7 cellular contexts compared by ENCODE assay signal in the genomic region with DNA sequence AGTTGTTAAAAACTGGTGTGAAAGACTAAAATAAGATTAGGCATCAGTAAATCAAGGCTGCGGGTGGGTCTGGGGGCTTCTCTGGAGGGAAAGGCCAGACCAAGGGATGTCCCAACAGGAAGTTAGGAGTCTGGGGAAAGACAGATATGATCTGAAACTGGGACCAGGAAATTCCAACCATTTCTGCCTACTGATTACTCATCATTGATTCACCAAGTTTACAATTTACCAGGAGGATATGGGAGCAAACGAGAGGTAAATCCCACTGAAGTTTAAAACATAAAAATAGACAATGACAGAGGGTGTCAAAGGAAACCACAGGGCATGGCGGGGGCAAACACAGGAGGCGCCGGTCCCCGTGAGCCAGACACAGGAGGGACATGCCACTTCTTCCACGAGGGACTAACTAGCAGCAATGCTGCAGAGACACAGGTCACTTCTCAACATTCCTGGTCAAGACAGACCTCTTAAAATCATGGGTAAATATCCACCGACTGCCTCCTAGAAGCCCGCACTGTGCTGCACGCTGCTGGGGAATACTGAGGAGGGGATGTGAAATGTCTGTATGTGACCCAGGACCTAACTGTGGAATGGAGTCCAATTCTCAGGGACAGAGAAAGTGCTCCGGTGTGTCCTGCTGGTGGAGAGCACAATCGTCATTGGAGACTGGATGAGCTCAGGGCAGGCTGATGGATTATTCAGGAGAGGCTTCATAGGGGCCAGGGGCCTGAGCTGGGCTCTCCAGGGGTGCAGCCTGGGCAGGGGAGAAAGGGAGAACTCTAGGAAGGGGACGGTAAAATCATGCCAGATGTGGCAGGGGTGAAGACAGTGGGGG.
DNase-seq lines count a peak whose midpoint lies in the region; ATAC-seq and TF ChIP-seq lines count a peak whose summit lies in the region.

No MANE protein-coding gene starts in this region.

- no peak for TF ChIP-seq EP300 in stomach (IDR thresholded peaks at IDR 0.05)

- peak overlapping the region; percentile 16 for H3K27ac Mint-ChIP-seq in activated CD8-positive, alpha-beta T cell treated with anti-CD3 and anti-CD28 coated beads, Interleukin-2, amount 10 ng/mL, durations not matched to agents 7 days and 5 days

- intact Hi-C loops in stomach (cut with DNase I; ENCODE audit: low total_unique reads): no loop called here

- ATAC-seq in activated CD8-positive, alpha-beta T cell treated with anti-CD3 and anti-CD28 coated beads, Interleukin-2, amount 10 ng/mL, durations not matched to agents 7 days and 5 days: no peak
- ATAC-seq in HG03520 (IDR thresholded peaks at IDR 0.05; ENCODE audit: unreplicated experiment) (no peak), HG03342 (IDR thresholded peaks at IDR 0.05; ENCODE audit: unreplicated experiment) (no peak)

- no peaks in the 10 kb centered on the region for H3K9me3 ChIP-seq in HEK293 (ENCODE audit: control insufficient read depth, insufficient read depth, low read depth, low read length)
- no peaks in the 10 kb centered on the region for H3K9me3 ChIP-seq in stomach

- H3K27me3 Mint-ChIP-seq in activated CD8-positive, alpha-beta T cell treated with anti-CD3 and anti-CD28 coated beads, Interleukin-2, amount 10 ng/mL, durations not matched to agents 7 days and 5 days (ENCODE audit: low read depth): no peaks in the 10 kb centered on the region

- no peak for TF ChIP-seq POLR2A in stomach (IDR thresholded peaks at IDR 0.05)

- WGBS in stomach, 5 donors: 69 to 81% (median 75%) methylated on average over 13 of the region's 13 CpGs

- H3K4me1 ChIP-seq in HEK293 (ENCODE audit: control insufficient read depth, insufficient read depth, low read length): no peaks in the 10 kb centered on the region; the same call in 1 of the 2 replicates
- peaks cover 44 to 90% (median 59%) of the 10 kb centered on the region in 4 donors for H3K4me1 ChIP-seq in stomach

- POLR2A ChIA-PET in HEK293 (lab: Yijun Ruan, JAX): no interaction called here
- POLR2A ChIA-PET in activated CD8-positive, alpha-beta T cell treated with anti-CD3 and anti-CD28 coated beads, Interleukin-2, amount 10 ng/mL, durations not matched to agents 7 days and 5 days (lab: Charles Lee): no interaction called here

- no peaks in the 10 kb centered on the region for H3K9me3 Mint-ChIP-seq in activated CD8-positive, alpha-beta T cell treated with anti-CD3 and anti-CD28 coated beads, Interleukin-2, amount 10 ng/mL, durations not matched to agents 7 days and 5 days (ENCODE audit: insufficient read depth)

- no peak for DNase-seq in activated CD8-positive, alpha-beta T cell treated with anti-CD3 and anti-CD28 coated beads, Interleukin-2, amount 10 ng/mL, durations not matched to agents 7 days and 5 days
- DNase-seq in fibroblast of the aortic adventitia (ENCODE audit: low read depth) (peak; percentile 81), stomach (no peak), HuH-7.5 (ENCODE audit: low spot score) (no peak)

- CTCF ChIA-PET in HEK293 (lab: Yijun Ruan, JAX): interaction anchor here (0.7 to 9.0 kb wide), 6 partner anchors 8 to 1655 kb away, joined by 4 to 63 read pairs (median 9); no protein-coding TSS in a partner anchor
- CTCF ChIA-PET in activated CD8-positive, alpha-beta T cell treated with anti-CD3 and anti-CD28 coated beads, Interleukin-2, amount 10 ng/mL, durations not matched to agents 7 days and 5 days (lab: Charles Lee): interaction anchor here (1.1 to 5.9 kb wide), 4 partner anchors 9 to 95 kb away, joined by 3 to 49 read pairs (median 8); no protein-coding TSS in a partner anchor

- H3K36me3 ChIP-seq in HEK293 (ENCODE audit: control insufficient read depth in 2 of 2, insufficient read depth in 1 of 2, low read length in 2 of 2) (no peaks in the 10 kb centered on the region), stomach (peaks cover 20 to 76% (median 59%) of the 10 kb centered on the region in 4 donors)

- H3K4me3 ChIP-seq in HEK293 (ENCODE audit: low read depth, low read length) (no peak overlapping the region), fibroblast of the aortic adventitia (ENCODE audit: low read depth, low read length) (no peak overlapping the region), stomach (no peak overlapping the region)

- TF ChIP-seq CTCF in HEK293 (tag by site-specific recombination; IDR thresholded peaks at IDR 0.05) (no peak), fibroblast of the aortic adventitia (IDR thresholded peaks at IDR 0.05; ENCODE audit: insufficient read depth, low read length) (no peak), stomach (IDR thresholded peaks at IDR 0.05) (no peak)

- H3K27me3 ChIP-seq in stomach: no peaks in the 10 kb centered on the region

- H3K27ac ChIP-seq in HEK293 (ENCODE audit: extremely low read depth, low read depth, low read length) (no peak overlapping the region), stomach (peak overlapping the region in 4 of 5 donors; percentile 42 to 61 (median 50))

- peaks cover 46% of the 10 kb centered on the region for H3K4me1 Mint-ChIP-seq in activated CD8-positive, alpha-beta T cell treated with anti-CD3 and anti-CD28 coated beads, Interleukin-2, amount 10 ng/mL, durations not matched to agents 7 days and 5 days (ENCODE audit: low read depth)

- peaks cover 62% of the 10 kb centered on the region for H3K36me3 Mint-ChIP-seq in activated CD8-positive, alpha-beta T cell treated with anti-CD3 and anti-CD28 coated beads, Interleukin-2, amount 10 ng/mL, durations not matched to agents 7 days and 5 days (ENCODE audit: low read depth)

- H3K4me3 Mint-ChIP-seq in activated CD8-positive, alpha-beta T cell treated with anti-CD3 and anti-CD28 coated beads, Interleukin-2, amount 10 ng/mL, durations not matched to agents 7 days and 5 days: no peak overlapping the region

TF ChIP-seq in HEK293, 187 proteins besides CTCF, POLR2A, EP300 and RAD21:
- 0 out of 2 replicates have a peak, but pooled peaks have one; percentile 17 for TF ChIP-seq ZIC2 (tag by site-specific recombination; IDR thresholded peaks at IDR 0.05)
- TF ChIP-seq IKZF3 (tag by site-specific recombination; IDR thresholded peaks at IDR 0.05): no peak
TF ChIP-seq in HEK293: peak in this region for 1.
